Comparison of ENCODE assay signal across 19 cellular contexts in genomic region chr17:75914643-75915265, GRCh38. TPM values are rescaled to one million over a fixed set of nuclear protein-coding genes. Genes with fewer than 3 reads are reported as not detected.
DNase-seq lines count a peak whose midpoint lies in the region; ATAC-seq, FAIRE-seq and TF ChIP-seq lines count a peak whose summit lies in the region.
"Had no signal": no experiment of that assay in that cellular context is flagged by ENCODE, and none has a peak within 500 bp of the region (broad histone marks: within the 10 kb centered on the region; RNA-seq: fewer than 3 reads in every experiment).

No MANE protein-coding gene starts in this region.

- no peak overlapping the region for H3K4ac ChIP-seq in H1 (replicated peaks; ENCODE audit: insufficient read length, low read depth, low read length)

- H4K8ac ChIP-seq in H1 (ENCODE audit: extremely low read depth, insufficient read depth, low read length) = no peak overlapping the region

- H3K23ac ChIP-seq in H1 (ENCODE audit: insufficient read length) = no peak overlapping the region

- no peak for TF ChIP-seq EP300 in H1 (IDR thresholded peaks at IDR 0.05; ENCODE audit: borderline replicate concordance in 1 of 2, low read depth in 2 of 2, low read length in 2 of 2)

- ATAC-seq in mucosa of descending colon = peak; percentile 46

- no peak overlapping the region for H2BK20ac ChIP-seq in H1 (ENCODE audit: low read length)

- no peak overlapping the region for H2AFZ ChIP-seq in H1 (ENCODE audit: low read length)

- DNase-seq in NCI-H187 (lab: John Stamatoyannopoulos, UW) (peak; percentile 18 to 32), NCI-H187 treated with DMSO at 0.1 percent for 48 hours (lab: John Stamatoyannopoulos, UW) (no peak), RWPE1 (ENCODE audit: low spot score) (no peak), H1 (ENCODE audit: low read depth in 1 of 2, low spot score in 2 of 2) (no peak), mucosa of descending colon (no peak), HFFc6 (no peak), hippocampal formation (lab: John Stamatoyannopoulos, UW) (no peak)
- DNase-seq in activated CD4-positive, alpha-beta T cell treated with anti-CD3 and anti-CD28 coated beads, Interleukin-2, amount 50 U/mL, for 4 hours = no peak
- DNase-seq: CD8-positive, alpha-beta memory T cell; KG1; NCI-H1048; NCI-H146; NCI-H446 treated with DMSO at 0.1 percent for 48 hours; NCI-H748 treated with DMSO at 0.1 percent for 48 hours; Peyer's patch; SIG-M5 had no signal

- no peak overlapping the region for H2BK12ac ChIP-seq in H1 (ENCODE audit: low read depth, low read length)

- H2BK15ac ChIP-seq in H1 (ENCODE audit: low read length) = no peak overlapping the region

- no peaks in the 10 kb centered on the region for H3K9me3 ChIP-seq in H1 (ENCODE audit: insufficient read depth in 2 of 2, low read depth in 1 of 2, low read length in 1 of 2)
- no peaks in the 10 kb centered on the region for H3K9me3 ChIP-seq in mucosa of descending colon
- H3K9me3 ChIP-seq: BLaER1, Peyer's patch had no signal

- POLR2A ChIA-PET in RWPE1 (lab: Yijun Ruan, JAX; ENCODE audit: low non-redundant PET) (no interaction called here), H1 (lab: Charles Lee; ENCODE audit: partially characterized antibody) (interaction anchor here (0.9 to 2.9 kb wide), 5 partner anchors 9 to 163 kb away, joined by 3 to 13 read pairs (median 3); partner anchors contain the start of genes FBF1 and MRPL38)

- no peak overlapping the region for H4K91ac ChIP-seq in H1 (replicated peaks; ENCODE audit: insufficient read length, low read length)

- H3K4me1 Mint-ChIP-seq in HFFc6 (ENCODE audit: low read depth) = 0 out of 2 replicates have a peak, but pooled peaks cover 4% of the 10 kb centered on the region

- no peak overlapping the region for H3K56ac ChIP-seq in H1 (replicated peaks; ENCODE audit: insufficient read length, low read depth, low read length)

- no peaks in the 10 kb centered on the region for H3K23me2 ChIP-seq in H1 (ENCODE audit: low read depth, low read length)

- WGBS in H1 (ENCODE audit: extremely low coverage in 1 of 2, insufficient coverage in 1 of 2, insufficient read length in 1 of 2, insufficient replicate concordance in 2 of 2, low coverage in 1 of 2, low lambda C conversion rate in 2 of 2, missing lambda C conversion rate in 1 of 2), 2 experiments = 90% methylated on average over 34 of the region's 34 CpGs; no CpG with 5 or more reads in 1 of the 2 experiments

- 0 out of 2 replicates have a peak overlapping the region, but pooled peaks have one; percentile 66 for H2BK5ac ChIP-seq in H1 (ENCODE audit: low read depth, low read length)

- TF ChIP-seq CTCF in RWPE1 (conservative IDR thresholded peaks at IDR 0.05; ENCODE audit: low read depth) (no peak), H1 (IDR thresholded peaks at IDR 0.05; ENCODE audit: control extremely low read depth in 1 of 3, insufficient read depth in 1 of 3, low read depth in 1 of 3, low read length in 3 of 3) (peak in 1 of 3 experiments; percentile 39; a peak in 2 of 4 replicates), mucosa of descending colon (IDR thresholded peaks at IDR 0.05) (no peak), HFFc6 (IDR thresholded peaks at IDR 0.05) (no peak)

- no peak overlapping the region for H3K27ac Mint-ChIP-seq in HFFc6

- H3K36me3 Mint-ChIP-seq in HFFc6 (ENCODE audit: low read depth) = 0 out of 2 replicates have a peak, but pooled peaks cover 4% of the 10 kb centered on the region

- no peak overlapping the region for H2BK120ac ChIP-seq in H1 (replicated peaks; ENCODE audit: low read depth, low read length)

- H3K9ac ChIP-seq in H1 (replicated peaks in 1 of 4; ENCODE audit: extremely low read depth in 1 of 4, low read depth in 3 of 4, low read length in 3 of 4) = no peak overlapping the region
- H3K9ac ChIP-seq: BLaER1 had no signal

- no peak overlapping the region for H2AK5ac ChIP-seq in H1 (ENCODE audit: low read depth, low read length)

- no peaks in the 10 kb centered on the region; a peak in 2 of 7 replicates for H3K4me1 ChIP-seq in H1 (replicated peaks in 1 of 4; ENCODE audit: control insufficient read depth in 3 of 4, insufficient read depth in 4 of 4, low read length in 3 of 4)
- H3K4me1 ChIP-seq in mucosa of descending colon (ENCODE audit: low read depth) = peaks cover 5% of the 10 kb centered on the region

- TF ChIP-seq RAD21 in H1 (IDR thresholded peaks at IDR 0.05 in 1 of 2, conservative IDR thresholded peaks at IDR 0.05 in 1 of 2; ENCODE audit: low read depth in 2 of 2, low read length in 2 of 2) = peak in 1 of 2 experiments; percentile 28; a peak in 2 of 4 replicates

- no peak overlapping the region for H3K4me2 ChIP-seq in H1 (ENCODE audit: insufficient read depth in 1 of 2, low read depth in 2 of 2, low read length in 2 of 2)
- H3K4me2 ChIP-seq: BLaER1 had no signal

- no peak overlapping the region for H3K4me3 Mint-ChIP-seq in HFFc6
- H3K4me3 Mint-ChIP-seq: CD8-positive, alpha-beta memory T cell had no signal

- H3K27me3 ChIP-seq in H1 (replicated peaks in 1 of 4; ENCODE audit: control insufficient read depth in 3 of 4, extremely low read depth in 1 of 4, insufficient read depth in 3 of 4, low read length in 3 of 4) = no peaks in the 10 kb centered on the region
- H3K27me3 ChIP-seq: BLaER1, Peyer's patch had no signal

- TF ChIP-seq POLR2A in H1 (IDR thresholded peaks at IDR 0.05; ENCODE audit: control extremely low read depth in 1 of 2, low read depth in 2 of 2, low read length in 2 of 2) = no peak

- no peak overlapping the region for H3K4me3 ChIP-seq in H1 (ENCODE audit: extremely low read depth in 1 of 4, insufficient read depth in 2 of 4, low read depth in 3 of 4, low read length in 4 of 4)
- no peak overlapping the region for H3K4me3 ChIP-seq in mucosa of descending colon
- H3K4me3 ChIP-seq: BLaER1, Peyer's patch had no signal

- H3K27ac ChIP-seq in RWPE1 (peak overlapping the region; percentile 11; the same call in 1 of the 2 replicates), H1 (ENCODE audit: low read depth, low read length) (no peak overlapping the region)
- H3K27ac ChIP-seq: 22Rv1, BLaER1, HL-60, Peyer's patch had no signal

- H4K5ac ChIP-seq in H1 (ENCODE audit: insufficient read length, low read depth, low read length) = no peak overlapping the region

- no peaks in the 10 kb centered on the region for H3K9me3 Mint-ChIP-seq in HFFc6
- H3K9me3 Mint-ChIP-seq: CD8-positive, alpha-beta memory T cell had no signal

- no peaks in the 10 kb centered on the region for H3K79me2 ChIP-seq in H1 (ENCODE audit: control insufficient read depth in 1 of 2, insufficient read depth in 2 of 2, low read length in 2 of 2)

- peaks cover 1% of the 10 kb centered on the region for H3K27me3 Mint-ChIP-seq in HFFc6 (ENCODE audit: insufficient read depth)
- H3K27me3 Mint-ChIP-seq: CD8-positive, alpha-beta memory T cell had no signal

- H3K36me3 ChIP-seq in H1 (ENCODE audit: control insufficient read depth in 2 of 4, insufficient read depth in 4 of 4, low read length in 3 of 4) (peaks cover 0 to 3% (median 0%) of the 10 kb centered on the region in 4 experiments; a peak in 2 of 8 replicates), mucosa of descending colon (ENCODE audit: low read depth) (no peaks in the 10 kb centered on the region)

- CTCF ChIA-PET in RWPE1 (lab: Yijun Ruan, JAX) = no interaction called here
- CTCF ChIA-PET in H1 (lab: Charles Lee; ENCODE audit: partially characterized antibody) = interaction anchor here (1.0 to 51.3 kb wide), 7 partner anchors 8 to 94 kb away, joined by 3 to 885 read pairs (median 6); partner anchors contain the start of genes CDK3 and MRPL38

- FAIRE-seq in H1 (lab: Jason Lieb, UNC) = no peak

- intact Hi-C loops in mucosa of descending colon (cut with DNase I, micrococcal nuclease) = no loop called here

- H4K20me1 ChIP-seq in H1 (replicated peaks in 1 of 2; ENCODE audit: control insufficient read depth in 1 of 2, insufficient read depth in 2 of 2, low read length in 2 of 2) = no peaks in the 10 kb centered on the region
- H4K20me1 ChIP-seq: BLaER1 had no signal

- H3K18ac ChIP-seq in H1 (ENCODE audit: extremely low read depth, low read length) = no peak overlapping the region; the same call in 1 of the 2 replicates

- H3K79me1 ChIP-seq in H1 (ENCODE audit: low read depth, low read length) = no peaks in the 10 kb centered on the region

- no peak overlapping the region for H3K14ac ChIP-seq in H1 (ENCODE audit: insufficient read length)

RNA-seq across cellular contexts. Expression of gene MRPL38, which starts 10.1 kb away (rescaled TPM):
- 125 and 132 TPM in 2 replicates for total RNA-seq in H1 (2021; fragmentation: NEBNext Ultra II Directional; extraction: Animal tissue kit (Norgen Biotek cat#: 25700))
- 78.4 and 138 TPM in 2 replicates for polyA plus RNA-seq in H1 (2011; rRNA removed)
- 67.5 TPM for polyA plus RNA-seq in H1 (2011; cell fraction: cytosol; rRNA removed)
- 231 TPM for polyA plus RNA-seq in H1 (2011; cell fraction: nucleus; rRNA removed)
- polyA plus RNA-seq in H1 (2012, experiment 1 of 2) = 52.3 to 79.2 TPM (median 70.2 TPM) in 4 replicates
- 69.1 TPM for polyA plus RNA-seq in H1 (2012, experiment 2 of 2)
- polyA plus RNA-seq in H1 (2013, experiment 1 of 2) = 75.5 TPM
- 69.0 TPM for polyA plus RNA-seq in H1 (2013, experiment 2 of 2)
- 33.2 and 44.3 TPM in 2 replicates for polyA minus RNA-seq in H1 (2011; rRNA and poly(A)+ RNA removed)
- 53.9 TPM for polyA minus RNA-seq in H1 (2011; cell fraction: cytosol; rRNA and poly(A)+ RNA removed)
- polyA minus RNA-seq in H1 (2011; cell fraction: nucleus; rRNA and poly(A)+ RNA removed) = 66.2 TPM
- 10 to 100 TPM; 87.0 to 98.0 (median 89.4) TPM for total RNA-seq in mucosa of descending colon
- total RNA-seq in HFFc6 (2021; fragmentation: NEBNext Ultra II Directional; extraction: Animal tissue kit (Norgen Biotek cat#: 25700)) = 10 to 100 TPM; 64.9 to 89.8 (median 70.3) TPM

RNA-seq across cellular contexts. Expression of gene TRIM65, which starts 18.0 kb away (rescaled TPM):
- 47.7 and 48.6 TPM in 2 replicates for total RNA-seq in H1 (2021; fragmentation: NEBNext Ultra II Directional; extraction: Animal tissue kit (Norgen Biotek cat#: 25700))
- polyA plus RNA-seq in H1 (2011; rRNA removed) = 21.2 and 25.6 TPM in 2 replicates
- polyA plus RNA-seq in H1 (2011; cell fraction: cytosol; rRNA removed) = 24.5 TPM
- polyA plus RNA-seq in H1 (2011; cell fraction: nucleus; rRNA removed) = 26.6 TPM
- polyA plus RNA-seq in H1 (2012, experiment 1 of 2) = 30.2 to 35.1 TPM (median 31.2 TPM) in 4 replicates
- 28.8 TPM for polyA plus RNA-seq in H1 (2012, experiment 2 of 2)
- polyA plus RNA-seq in H1 (2013, experiment 1 of 2) = 23.2 TPM
- 22.1 TPM for polyA plus RNA-seq in H1 (2013, experiment 2 of 2)
- 9.4 and 9.6 TPM in 2 replicates for polyA minus RNA-seq in H1 (2011; rRNA and poly(A)+ RNA removed)
- 17.1 TPM for polyA minus RNA-seq in H1 (2011; cell fraction: cytosol; rRNA and poly(A)+ RNA removed)
- polyA minus RNA-seq in H1 (2011; cell fraction: nucleus; rRNA and poly(A)+ RNA removed) = 16.2 TPM
- 10 to 100 TPM; 13.7 to 23.8 (median 15.4) TPM for total RNA-seq in mucosa of descending colon
- 10 to 100 TPM; 10.3 to 12.6 (median 11.0) TPM for total RNA-seq in HFFc6 (2021; fragmentation: NEBNext Ultra II Directional; extraction: Animal tissue kit (Norgen Biotek cat#: 25700))

RNA-seq across cellular contexts. Expression of gene FBF1, which starts 26.1 kb away (rescaled TPM):
- total RNA-seq in H1 (2021; fragmentation: NEBNext Ultra II Directional; extraction: Animal tissue kit (Norgen Biotek cat#: 25700)) = 13.1 and 13.8 TPM in 2 replicates
- 8.1 and 12.5 TPM in 2 replicates for polyA plus RNA-seq in H1 (2011; rRNA removed)
- polyA plus RNA-seq in H1 (2011; cell fraction: cytosol; rRNA removed) = 12.0 TPM
- polyA plus RNA-seq in H1 (2011; cell fraction: nucleus; rRNA removed) = 68.3 TPM
- 5.6 to 12.5 TPM (median 10.6 TPM) in 4 replicates for polyA plus RNA-seq in H1 (2012, experiment 1 of 2)
- polyA plus RNA-seq in H1 (2012, experiment 2 of 2) = 4.3 TPM
- 4.9 TPM for polyA plus RNA-seq in H1 (2013, experiment 1 of 2)
- polyA plus RNA-seq in H1 (2013, experiment 2 of 2) = 4.5 TPM
- polyA minus RNA-seq in H1 (2011; rRNA and poly(A)+ RNA removed) = 6.9 and 8.7 TPM in 2 replicates
- 9.8 TPM for polyA minus RNA-seq in H1 (2011; cell fraction: cytosol; rRNA and poly(A)+ RNA removed)
- polyA minus RNA-seq in H1 (2011; cell fraction: nucleus; rRNA and poly(A)+ RNA removed) = 27.4 TPM
- total RNA-seq in mucosa of descending colon = 10 to 100 TPM in 1 of 3 donors, 1 to 10 TPM in 2; 5.2 to 13.6 (median 5.5) TPM
- 10 to 100 TPM in 1 of 6 experiments, 1 to 10 TPM in 5; 5.6 to 10.1 (median 6.3) TPM for total RNA-seq in HFFc6 (2021; fragmentation: NEBNext Ultra II Directional; extraction: Animal tissue kit (Norgen Biotek cat#: 25700))

RNA-seq across cellular contexts. Expression of gene TRIM47, which starts 36.4 kb away (rescaled TPM):
- total RNA-seq in H1 (2021; fragmentation: NEBNext Ultra II Directional; extraction: Animal tissue kit (Norgen Biotek cat#: 25700)) = 5.1 and 6.4 TPM in 2 replicates
- polyA plus RNA-seq in H1 (2011; rRNA removed) = 6.3 and 11.6 TPM in 2 replicates
- 6.2 TPM for polyA plus RNA-seq in H1 (2011; cell fraction: cytosol; rRNA removed)
- 12.1 TPM for polyA plus RNA-seq in H1 (2011; cell fraction: nucleus; rRNA removed)
- 5.0 to 8.3 TPM (median 5.5 TPM) in 4 replicates for polyA plus RNA-seq in H1 (2012, experiment 1 of 2)
- polyA plus RNA-seq in H1 (2012, experiment 2 of 2) = 5.4 TPM
- 5.7 TPM for polyA plus RNA-seq in H1 (2013, experiment 1 of 2)
- polyA plus RNA-seq in H1 (2013, experiment 2 of 2) = 6.1 TPM
- 2.6 and 3.7 TPM in 2 replicates for polyA minus RNA-seq in H1 (2011; rRNA and poly(A)+ RNA removed)
- polyA minus RNA-seq in H1 (2011; cell fraction: cytosol; rRNA and poly(A)+ RNA removed) = 5.0 TPM
- polyA minus RNA-seq in H1 (2011; cell fraction: nucleus; rRNA and poly(A)+ RNA removed) = 6.2 TPM
- 10 to 100 TPM; 44.5 to 77.4 (median 53.4) TPM for total RNA-seq in mucosa of descending colon
- 1 to 10 TPM; 1.0 to 2.3 (median 1.5) TPM for total RNA-seq in HFFc6 (2021; fragmentation: NEBNext Ultra II Directional; extraction: Animal tissue kit (Norgen Biotek cat#: 25700))

RNA-seq across cellular contexts. Expression of gene WBP2, which starts 59.6 kb away (rescaled TPM):
- total RNA-seq in H1 (2021; fragmentation: NEBNext Ultra II Directional; extraction: Animal tissue kit (Norgen Biotek cat#: 25700)) = 61.8 and 71.2 TPM in 2 replicates
- 48.2 and 72.0 TPM in 2 replicates for polyA plus RNA-seq in H1 (2011; rRNA removed)
- 19.9 TPM for polyA plus RNA-seq in H1 (2011; cell fraction: cytosol; rRNA removed)
- 66.9 TPM for polyA plus RNA-seq in H1 (2011; cell fraction: nucleus; rRNA removed)
- polyA plus RNA-seq in H1 (2012, experiment 1 of 2) = 66.8 to 74.2 TPM (median 69.2 TPM) in 4 replicates
- polyA plus RNA-seq in H1 (2012, experiment 2 of 2) = 67.1 TPM
- polyA plus RNA-seq in H1 (2013, experiment 1 of 2) = 61.6 TPM
- polyA plus RNA-seq in H1 (2013, experiment 2 of 2) = 60.1 TPM
- 29.7 and 44.3 TPM in 2 replicates for polyA minus RNA-seq in H1 (2011; rRNA and poly(A)+ RNA removed)
- 31.1 TPM for polyA minus RNA-seq in H1 (2011; cell fraction: cytosol; rRNA and poly(A)+ RNA removed)
- 30.8 TPM for polyA minus RNA-seq in H1 (2011; cell fraction: nucleus; rRNA and poly(A)+ RNA removed)
- 100 to 1,000 TPM in 1 of 3 donors, 10 to 100 TPM in 2; 99.1 to 114 (median 99.8) TPM for total RNA-seq in mucosa of descending colon
- total RNA-seq in HFFc6 (2021; fragmentation: NEBNext Ultra II Directional; extraction: Animal tissue kit (Norgen Biotek cat#: 25700)) = 10 to 100 TPM; 51.4 to 65.5 (median 59.3) TPM

Comparison
In these comparisons a context has a peak if more than half of its experiments do, and no peak if none do; other contexts are left out.
1. DNase-seq: peak in NCI-H187 (2 of 2); none in NCI-H187 treated with DMSO at 0.1 percent for 48 hours (single experiment), RWPE1 (single experiment), H1 (0 of 2), mucosa of descending colon (0 of 3), HFFc6 (single experiment), activated CD4-positive, alpha-beta T cell treated with anti-CD3 and anti-CD28 coated beads, Interleukin-2, amount 50 U/mL, for 4 hours (0 of 2) and hippocampal formation (0 of 2).